ENCODE assay signal across 9 cellular contexts in genomic region chr1:89272132-89273041, GRCh38. TPM values are rescaled to one million over a fixed set of nuclear protein-coding genes. Genes with fewer than 3 reads are reported as not detected.
DNase-seq lines count a peak whose midpoint lies in the region; ATAC-seq lines count a peak whose summit lies in the region.
"Not testable (repeated sequence)": the region's sequence is repeated elsewhere in the genome, so short reads cannot be mapped to it uniquely, and the experiment has no call there.
"Had no signal": no experiment of that assay in that cellular context is flagged by ENCODE, and none has a peak within 500 bp of the region (broad histone marks: within the 10 kb centered on the region; RNA-seq: fewer than 3 reads in every experiment).

GBP5 (minus strand) TSS chr1:89272860; CDS start chr1:89269555, 3,305 bp downstream.

- H3K36me3 Mint-ChIP-seq in CD4-positive, alpha-beta memory T cell: peaks cover 27 to 50% of the 10 kb centered on the region in 2 donors
- H3K36me3 Mint-ChIP-seq in activated naive CD8-positive, alpha-beta T cell: peaks cover 35% of the 10 kb centered on the region
- not testable (repeated sequence) for H3K36me3 Mint-ChIP-seq in memory B cell

- not testable (repeated sequence) for H3K27me3 ChIP-seq in CD4-positive, alpha-beta memory T cell (ENCODE audit: insufficient read depth, low read length)

- peaks cover 68% of the 10 kb centered on the region for H3K4me1 ChIP-seq in CD4-positive, alpha-beta memory T cell (ENCODE audit: insufficient read depth, low read length)

- peaks cover 21% of the 10 kb centered on the region for H3K36me3 ChIP-seq in CD4-positive, alpha-beta memory T cell (ENCODE audit: insufficient read depth, low read length)

- not testable (repeated sequence) for H3K9me3 ChIP-seq in CD4-positive, alpha-beta memory T cell (ENCODE audit: control insufficient read depth in 1 of 2, low read length in 2 of 2)

- not testable (repeated sequence) for H3K9me3 Mint-ChIP-seq in CD4-positive, alpha-beta memory T cell; activated naive CD8-positive, alpha-beta T cell (ENCODE audit: low read depth); memory B cell

- H3K4me1 Mint-ChIP-seq in CD4-positive, alpha-beta memory T cell: peaks cover 46 to 91% (median 61%) of the 10 kb centered on the region in 4 donors
- peaks cover 86% of the 10 kb centered on the region for H3K4me1 Mint-ChIP-seq in activated naive CD8-positive, alpha-beta T cell (ENCODE audit: low read depth)
- H3K4me1 Mint-ChIP-seq in memory B cell: peaks cover 18% of the 10 kb centered on the region

- peak; percentile 69 to 81 (median 78) for DNase-seq in CD4-positive, alpha-beta memory T cell
- DNase-seq in NK-92 treated with Interleukin-12 subunit alpha and Interleukin-12 subunit beta, amount 100 ng/mL, for 24 hours (lab: John Stamatoyannopoulos, UW): peak; percentile 65
- DNase-seq in activated CD4-positive, alpha-beta T cell treated with anti-CD3 and anti-CD28 coated beads, Interleukin-2, amount 50 U/mL, for 4 hours: peak; percentile 57 to 60
- peak; percentile 43 to 59 for DNase-seq in memory B cell (ENCODE audit: low spot score in 2 of 2)
- peak; percentile 28 for DNase-seq in stimulated activated CD8-positive, alpha-beta memory T cell treated with anti-CD3 and anti-CD28 coated beads, Interleukin-12 subunit alpha, Interleukin-12 subunit beta, amount 100 ng/mL, for 1 hour (ENCODE audit: low read depth)

- ATAC-seq in GM19468 (IDR thresholded peaks at IDR 0.05; ENCODE audit: extremely low read depth, unreplicated experiment) (peak; percentile 88), HG03039 (IDR thresholded peaks at IDR 0.05; ENCODE audit: unreplicated experiment) (peak; percentile 53), memory B cell (ENCODE audit: low read depth) (peak; percentile 95)

- POLR2A ChIA-PET in CD4-positive, alpha-beta memory T cell (lab: Charles Lee; ENCODE audit: partially characterized antibody): interaction anchor here (0.7 to 9.4 kb wide), 16 partner anchors 9 to 288 kb away, joined by 3 to 86 read pairs (median 4); partner anchors contain the start of genes GBP1 and GBP4

- peak within 1 kb of the TSS; percentile 56 to 57 for H3K4me3 ChIP-seq in CD4-positive, alpha-beta memory T cell (ENCODE audit: low read length in 2 of 2)

- H3K4me3 Mint-ChIP-seq in CD4-positive, alpha-beta memory T cell: peak within 1 kb of the TSS; percentile 89 to 100 (median 97)
- peak within 1 kb of the TSS; percentile 98 for H3K4me3 Mint-ChIP-seq in activated naive CD8-positive, alpha-beta T cell
- peak within 1 kb of the TSS; percentile 91 for H3K4me3 Mint-ChIP-seq in memory B cell

- CTCF ChIA-PET in CD4-positive, alpha-beta memory T cell (lab: Charles Lee; ENCODE audit: partially characterized antibody): interaction anchor here (0.8 to 6.9 kb wide), 13 partner anchors 9 to 298 kb away, joined by 3 to 73 read pairs (median 5); partner anchors contain the start of gene GBP4

- H3K27me3 Mint-ChIP-seq in CD4-positive, alpha-beta memory T cell; activated naive CD8-positive, alpha-beta T cell; memory B cell: not testable (repeated sequence)

- peak within 1 kb of the TSS; percentile 74 for H3K27ac ChIP-seq in CD4-positive, alpha-beta memory T cell (ENCODE audit: low read depth, low read length)

- peak within 1 kb of the TSS; percentile 92 to 98 (median 97) for H3K27ac Mint-ChIP-seq in CD4-positive, alpha-beta memory T cell
- H3K27ac Mint-ChIP-seq in activated naive CD8-positive, alpha-beta T cell: peak within 1 kb of the TSS; percentile 98
- H3K27ac Mint-ChIP-seq in memory B cell: peak within 1 kb of the TSS; percentile 97

- intact Hi-C loops in CD4-positive, alpha-beta memory T cell (cut with micrococcal nuclease): loop anchor here (1.0 to 10.0 kb wide), 3 partner anchors 14 to 332 kb away; partner anchors contain the start of gene GBP4

RNA-seq across cellular contexts. Expression of gene GBP5, which starts in this region (rescaled TPM):
- 10 to 100 TPM; 76.3 to 79.2 TPM for total RNA-seq in CD4-positive, alpha-beta memory T cell
- 100 to 1,000 TPM in 1 of 2 donors, 10 to 100 TPM in 1; 37.9 to 124 TPM for polyA plus RNA-seq in CD4-positive, alpha-beta memory T cell
- polyA plus RNA-seq: AG04450 had no signal

Comparison
In these comparisons a context has a peak if more than half of its experiments do, and no peak if none do; other contexts are left out.
1. Peak in every context shown above with its lines: DNase-seq, ATAC-seq, H3K4me3 ChIP-seq and H3K27ac ChIP-seq.
2. DNase-seq: peak in every context shown above with its lines; median percentile 78 in CD4-positive, alpha-beta memory T cell; 65 in NK-92 treated with Interleukin-12 subunit alpha and Interleukin-12 subunit beta, amount 100 ng/mL, for 24 hours; 58 in activated CD4-positive, alpha-beta T cell treated with anti-CD3 and anti-CD28 coated beads, Interleukin-2, amount 50 U/mL, for 4 hours; 51 in memory B cell; 28 in stimulated activated CD8-positive, alpha-beta memory T cell treated with anti-CD3 and anti-CD28 coated beads, Interleukin-12 subunit alpha, Interleukin-12 subunit beta, amount 100 ng/mL, for 1 hour.